In the genomic region with DNA sequence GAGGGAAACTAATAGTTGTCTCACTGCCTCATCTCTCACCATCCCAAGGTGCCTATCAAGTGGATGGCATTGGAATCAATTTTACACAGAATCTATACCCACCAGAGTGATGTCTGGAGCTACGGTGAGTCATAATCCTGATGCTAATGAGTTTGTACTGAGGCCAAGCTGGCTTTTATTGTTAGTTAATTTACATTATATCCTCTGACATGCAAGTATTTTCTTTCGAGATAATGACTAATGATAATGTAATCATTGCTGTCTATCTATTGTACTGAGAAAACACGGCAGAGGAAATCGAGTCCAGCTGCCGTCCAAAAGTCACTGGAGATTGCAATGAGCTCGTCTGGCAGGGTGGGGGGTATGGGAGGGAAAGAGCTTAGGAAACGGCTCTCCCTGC, we compare ENCODE assay signal across 1 cellular context.
TF ChIP-seq lines count a peak whose summit lies in the region.

No MANE protein-coding gene starts in this region.

TF ChIP-seq in SK-N-SH treated with all-trans-retinoic acid at 6 μM for 48 hours, 23 proteins besides CTCF, POLR2A, EP300 and RAD21 (continued from another document):
- TF ChIP-seq POU6F1 (CRISPR knock-in tag; IDR thresholded peaks at IDR 0.05; ENCODE audit: borderline replicate concordance, low read depth): no peak
- peak; percentile 85; the same call in 1 of the 2 replicates for TF ChIP-seq ZC3H10 (CRISPR knock-in tag; IDR thresholded peaks at IDR 0.05)
- peak; percentile 71; the same call in 1 of the 2 replicates for TF ChIP-seq ZNF565 (CRISPR knock-in tag; conservative IDR thresholded peaks at IDR 0.05; ENCODE audit: low read depth)
